ENCODE assay signal across 11 cellular contexts in genomic region chr17:38728290-38728831, GRCh38. TPM values are rescaled to one million over a fixed set of nuclear protein-coding genes. Genes with fewer than 3 reads are reported as not detected.
A peak's percentile ranks its signal among the peaks of the same experiment; 100 is the strongest.
DNase-seq lines count a peak whose midpoint lies in the region; ATAC-seq and TF ChIP-seq lines count a peak whose summit lies in the region.
"Had no signal": no experiment of that assay in that cellular context is flagged by ENCODE, and none has a peak within 500 bp of the region (broad histone marks: within the 10 kb centered on the region; RNA-seq: fewer than 3 reads in every experiment).

No MANE protein-coding gene starts in this region.

- no peak for TF ChIP-seq POLR2A in suprapubic skin (IDR thresholded peaks at IDR 0.05)

- POLR2A ChIA-PET in CD4-positive, alpha-beta T cell (lab: Charles Lee): interaction anchor here (0.7 to 3.6 kb wide), 13 partner anchors 9 to 239 kb away, joined by 3 to 180 read pairs (median 8); partner anchors contain the start of genes EPOP, FBXO47, MLLT6 and PSMB3

- H4K91ac ChIP-seq in trophoblast cell (ENCODE audit: low read depth, low read length): no peak overlapping the region

- intact Hi-C loops in CD4-positive, alpha-beta T cell (cut with DNase I, micrococcal nuclease): loop anchor here (1.0 to 2.0 kb wide), 3 partner anchors 22 to 27 kb away; partner anchors contain the start of gene PSMB3 (in 1 of the 2)

- H3K9me3 Mint-ChIP-seq in CD4-positive, alpha-beta T cell: no peaks in the 10 kb centered on the region
- H3K9me3 Mint-ChIP-seq: H9 had no signal

- H3K27ac Mint-ChIP-seq in CD4-positive, alpha-beta T cell: peak overlapping the region; percentile 89
- H3K27ac Mint-ChIP-seq: H9 had no signal

- no peaks in the 10 kb centered on the region for H4K20me1 ChIP-seq in OCI-LY1 (ENCODE audit: insufficient read depth, low read length)

- H2BK120ac ChIP-seq in trophoblast cell (ENCODE audit: insufficient read depth, low read length, poor library complexity): no peak overlapping the region

- no peak overlapping the region for H3K23ac ChIP-seq in trophoblast cell (ENCODE audit: low read length)

- no peak overlapping the region for H3K14ac ChIP-seq in trophoblast cell (ENCODE audit: low read length)

- peaks cover 10% of the 10 kb centered on the region; the same call in 1 of the 2 replicates for H3K36me3 ChIP-seq in OCI-LY1 (ENCODE audit: insufficient read depth, low read length)
- peaks cover 18% of the 10 kb centered on the region in 2 experiments for H3K36me3 ChIP-seq in trophoblast cell (ENCODE audit: control insufficient read depth in 1 of 2, insufficient read depth in 2 of 2, low read length in 2 of 2)
- H3K36me3 ChIP-seq in suprapubic skin: peaks cover 24% of the 10 kb centered on the region

- no peaks in the 10 kb centered on the region for H3K9me2 ChIP-seq in OCI-LY1 (ENCODE audit: low read depth, low read length)

- ATAC-seq in CD4-positive, alpha-beta T cell (ENCODE audit: poor library complexity): peak; percentile 71
- no peak for ATAC-seq in HG03139 (IDR thresholded peaks at IDR 0.05; ENCODE audit: unreplicated experiment)

- H3K36me3 Mint-ChIP-seq in CD4-positive, alpha-beta T cell (ENCODE audit: low read depth): peaks cover 29% of the 10 kb centered on the region

- peak overlapping the region; percentile 80 for H3K27ac ChIP-seq in CD4-positive, alpha-beta T cell (ENCODE audit: low read depth, low read length)
- H3K27ac ChIP-seq in OCI-LY1 (ENCODE audit: low read depth, low read length, poor library complexity, severe bottlenecking) (peak overlapping the region; percentile 4), trophoblast cell (ENCODE audit: low read depth, low read length) (no peak overlapping the region), suprapubic skin (no peak overlapping the region)

- CTCF ChIA-PET in CD4-positive, alpha-beta T cell (lab: Charles Lee): interaction anchor here (0.7 to 2.0 kb wide), 6 partner anchors 9 to 51 kb away, joined by 3 to 7 read pairs (median 4); partner anchors contain the start of gene MLLT6

- H3K4me1 Mint-ChIP-seq in CD4-positive, alpha-beta T cell (ENCODE audit: low read depth): peaks cover 72% of the 10 kb centered on the region

- H3K4ac ChIP-seq in trophoblast cell (ENCODE audit: low read depth, low read length): no peak overlapping the region

- H4K12ac ChIP-seq in trophoblast cell (ENCODE audit: low read depth, low read length): no peak overlapping the region

- TF ChIP-seq EP300 in suprapubic skin (IDR thresholded peaks at IDR 0.05): no peak

- no peak overlapping the region for H2AK5ac ChIP-seq in trophoblast cell (ENCODE audit: low read length)

- H3K18ac ChIP-seq in trophoblast cell (ENCODE audit: low read length): no peak overlapping the region

- no peak overlapping the region for H2BK5ac ChIP-seq in trophoblast cell (ENCODE audit: low read depth, low read length, poor library complexity)

- DNase-seq in CD4-positive, alpha-beta T cell: peak in 9 of 10 experiments; percentile 48 to 81 (median 58)
- peak; percentile 36 to 44 for DNase-seq in activated T-helper 1 cell treated with anti-CD3 and anti-CD28 coated beads, Interleukin-2, amount 50 U/mL, for 16 hours (ENCODE audit: low read depth in 1 of 2, low spot score in 1 of 2)
- DNase-seq in trophoblast cell (no peak), suprapubic skin (ENCODE audit: low spot score in 2 of 2) (no peak), GM10266 (ENCODE audit: extremely low spot score) (no peak), HuH-7 (ENCODE audit: low spot score) (no peak)
- DNase-seq: amygdala, H9, NCI-H1436 treated with DMSO at 0.1 percent for 48 hours had no signal

- H3K27me3 Mint-ChIP-seq in CD4-positive, alpha-beta T cell: no peaks in the 10 kb centered on the region

- H3K9me3 ChIP-seq in CD4-positive, alpha-beta T cell (ENCODE audit: control insufficient read depth, low read length): no peaks in the 10 kb centered on the region
- no peaks in the 10 kb centered on the region for H3K9me3 ChIP-seq in OCI-LY1 (ENCODE audit: low read length)
- H3K9me3 ChIP-seq in trophoblast cell (ENCODE audit: insufficient read depth, low read depth, low read length): no peaks in the 10 kb centered on the region
- H3K9me3 ChIP-seq in suprapubic skin: no peaks in the 10 kb centered on the region

- H3K4me1 ChIP-seq in OCI-LY1 (ENCODE audit: insufficient read depth, low read length, severe bottlenecking): peaks cover 37% of the 10 kb centered on the region
- peaks cover 0 to 9% of the 10 kb centered on the region in 2 experiments for H3K4me1 ChIP-seq in trophoblast cell (ENCODE audit: control insufficient read depth in 1 of 2, insufficient read depth in 2 of 2, low read length in 2 of 2)
- peaks cover 49% of the 10 kb centered on the region for H3K4me1 ChIP-seq in suprapubic skin

- no peak overlapping the region for H3K4me3 ChIP-seq in OCI-LY1 (ENCODE audit: low read depth, low read length, poor library complexity, severe bottlenecking)
- peak overlapping the region; percentile 9 for H3K4me3 ChIP-seq in trophoblast cell (ENCODE audit: low read depth, low read length)
- no peak overlapping the region for H3K4me3 ChIP-seq in suprapubic skin

- H2BK12ac ChIP-seq in trophoblast cell (ENCODE audit: low read length): no peak overlapping the region

- WGBS in trophoblast cell (ENCODE audit: extremely low coverage, insufficient coverage, insufficient read length): no CpG with 5 or more reads among the region's 8 CpGs
- WGBS in suprapubic skin: 60% methylated on average over 7 of the region's 8 CpGs

- no peak for TF ChIP-seq CTCF in CD4-positive, alpha-beta T cell (IDR thresholded peaks at IDR 0.05)
- TF ChIP-seq CTCF in OCI-LY1 (IDR thresholded peaks at IDR 0.05; ENCODE audit: low read length) (no peak), suprapubic skin (IDR thresholded peaks at IDR 0.05) (no peak), GM10266 (IDR thresholded peaks at IDR 0.05; ENCODE audit: control insufficient read depth, insufficient read depth, low read depth, missing control alignments) (no peak)

- no peaks in the 10 kb centered on the region for H3K27me3 ChIP-seq in CD4-positive, alpha-beta T cell (ENCODE audit: control insufficient read depth, insufficient read depth, low read length)
- H3K27me3 ChIP-seq in OCI-LY1 (ENCODE audit: insufficient read depth, low read length) (no peaks in the 10 kb centered on the region), trophoblast cell (ENCODE audit: insufficient read depth, low read length) (no peaks in the 10 kb centered on the region), suprapubic skin (no peaks in the 10 kb centered on the region)

- no peak overlapping the region for H3K9ac ChIP-seq in OCI-LY1 (ENCODE audit: low read length)
- no peak overlapping the region for H3K9ac ChIP-seq in trophoblast cell (ENCODE audit: low read length)

- H3K79me2 ChIP-seq in OCI-LY1 (ENCODE audit: insufficient read depth, low read length) (no peaks in the 10 kb centered on the region), trophoblast cell (ENCODE audit: control insufficient read depth, insufficient read depth, low read length, poor library complexity) (peaks cover 6% of the 10 kb centered on the region)

- no peak overlapping the region for H3K4me2 ChIP-seq in OCI-LY1 (ENCODE audit: low read length)
- H3K4me2 ChIP-seq in trophoblast cell (ENCODE audit: low read length): no peak overlapping the region

- no peak overlapping the region for H4K8ac ChIP-seq in trophoblast cell (ENCODE audit: low read depth, low read length)

- H3K79me1 ChIP-seq in trophoblast cell (ENCODE audit: low read length): peaks cover 8% of the 10 kb centered on the region

- H2AFZ ChIP-seq in OCI-LY1 (ENCODE audit: low read length) (no peak overlapping the region), trophoblast cell (ENCODE audit: insufficient read depth, low read length, poor library complexity) (no peak overlapping the region)

- peak overlapping the region; percentile 87 for H3K4me3 Mint-ChIP-seq in CD4-positive, alpha-beta T cell

- no peaks in the 10 kb centered on the region for H3F3A ChIP-seq in OCI-LY1 (ENCODE audit: insufficient read depth, low read length)

RNA-seq across cellular contexts. Expression of gene CISD3, which starts 1.8 kb away (rescaled TPM):
- total RNA-seq in CD4-positive, alpha-beta T cell: 1 to 10 TPM; 4.7 to 5.7 TPM
- polyA plus RNA-seq in trophoblast cell (2013): 7.1 and 7.8 TPM in 2 replicates
- total RNA-seq in suprapubic skin: 10 to 100 TPM in 2 of 4 donors, 1 to 10 TPM in 2; 6.8 to 12.7 (median 10.1) TPM

RNA-seq across cellular contexts. Expression of gene PCGF2, which starts 19.8 kb away (rescaled TPM):
- total RNA-seq in CD4-positive, alpha-beta T cell: not detected
- polyA plus RNA-seq in trophoblast cell (2013): 42.2 and 42.5 TPM in 2 replicates
- 10 to 100 TPM in 1 of 4 donors, 1 to 10 TPM in 3; 5.3 to 15.2 (median 7.0) TPM for total RNA-seq in suprapubic skin

RNA-seq across cellular contexts. Expression of gene MLLT6, which starts 23.3 kb away (rescaled TPM):
- total RNA-seq in CD4-positive, alpha-beta T cell: 100 to 1,000 TPM; 321 to 324 TPM
- 15.3 and 16.2 TPM in 2 replicates for polyA plus RNA-seq in trophoblast cell (2013)
- total RNA-seq in suprapubic skin: 100 to 1,000 TPM in 1 of 4 donors, 10 to 100 TPM in 3; 62.7 to 136 (median 79.0) TPM

RNA-seq across cellular contexts. Expression of gene PSMB3, which starts 24.2 kb away (rescaled TPM):
- total RNA-seq in CD4-positive, alpha-beta T cell: 10 to 100 TPM; 46.6 to 55.0 TPM
- polyA plus RNA-seq in trophoblast cell (2013): 299 and 301 TPM in 2 replicates
- total RNA-seq in suprapubic skin: 100 to 1,000 TPM; 106 to 186 (median 162) TPM

RNA-seq across cellular contexts. Expression of gene EPOP, which starts 53.6 kb away (rescaled TPM):
- under 1 TPM; 0.16 to 0.34 TPM for total RNA-seq in CD4-positive, alpha-beta T cell
- polyA plus RNA-seq in trophoblast cell (2013): 1.8 TPM in 2 replicates
- total RNA-seq in suprapubic skin: 1 to 10 TPM in 3 of 4 donors, under 1 TPM in 1; 0.80 to 6.1 (median 3.2) TPM

Comparison
In these comparisons a context has a peak if more than half of its experiments do, and no peak if none do; other contexts are left out.
1. DNase-seq: peak in CD4-positive, alpha-beta T cell (9 of 10) and activated T-helper 1 cell treated with anti-CD3 and anti-CD28 coated beads, Interleukin-2, amount 50 U/mL, for 16 hours (2 of 2); none in trophoblast cell (0 of 2), suprapubic skin (0 of 2), GM10266 (single experiment) and HuH-7 (single experiment).
2. H3K27ac ChIP-seq: peak in CD4-positive, alpha-beta T cell (single experiment) and OCI-LY1 (single experiment); none in trophoblast cell (single experiment) and suprapubic skin (single experiment).
3. RNA of gene PCGF2, which starts 19.8 kb away (total RNA-seq): 5.3 to 15.2 TPM in suprapubic skin; not detected in CD4-positive, alpha-beta T cell; every median in the first group is over 4 times any median in the second.